Comparison of ENCODE assay signal across 12 cellular contexts in the genomic region with DNA sequence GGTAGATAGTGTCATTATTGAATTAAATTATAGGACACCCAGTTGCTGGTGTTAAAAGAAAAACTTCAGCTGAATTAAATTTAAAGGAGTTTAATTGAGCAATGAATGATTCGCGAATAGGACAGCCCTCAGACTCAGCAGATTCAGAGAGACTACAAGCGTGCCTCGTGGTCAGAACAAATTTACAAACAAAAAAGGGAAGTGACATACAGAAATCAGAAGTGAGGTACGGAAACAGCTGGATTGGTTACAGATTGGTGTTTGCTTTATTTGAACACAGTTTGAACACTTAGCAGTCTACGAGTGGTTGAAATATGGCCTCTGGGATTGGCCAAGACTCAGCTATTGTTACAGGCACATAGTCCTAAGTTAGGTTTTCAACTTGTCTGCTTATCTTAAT. TPM values are rescaled to one million over a fixed set of nuclear protein-coding genes. Genes with fewer than 3 reads are reported as not detected.
DNase-seq lines count a peak whose midpoint lies in the region; ATAC-seq lines count a peak whose summit lies in the region.
"Had no signal": no experiment of that assay in that cellular context is flagged by ENCODE, and none has a peak within 500 bp of the region (broad histone marks: within the 10 kb centered on the region; RNA-seq: fewer than 3 reads in every experiment).

No MANE protein-coding gene starts in this region.

- in situ Hi-C loops in KBM-7 (cut with MboI; ENCODE audit: low pct_unique_long_range_greater_than_20kb, low sequenced_read_pairs) = no loop called here

- ATAC-seq in GM18909 (IDR thresholded peaks at IDR 0.05; ENCODE audit: poor library complexity, unreplicated experiment) = peak; percentile 98
- peak; percentile 92 for ATAC-seq in HG02763 (IDR thresholded peaks at IDR 0.05; ENCODE audit: unreplicated experiment)
- ATAC-seq in HG02970 (IDR thresholded peaks at IDR 0.05; ENCODE audit: low FRiP score, unreplicated experiment) = no peak

- DNase-seq in KBM-7 (peak; percentile 91), lung microvascular endothelial cell (ENCODE audit: low read depth in 2 of 2) (peak; percentile 7 to 32), DMS 273 treated with DMSO at 0.1 percent for 48 hours (lab: John Stamatoyannopoulos, UW) (no peak), HK-2 (ENCODE audit: unreplicated experiment) (no peak), NCI-H510A treated with DMSO at 0.1 percent for 48 hours (lab: John Stamatoyannopoulos, UW) (no peak)
- DNase-seq: activated CD4-positive, alpha-beta T cell treated with anti-CD3 and anti-CD28 coated beads for 4 hours; DND-41; NK-92 treated with Interleukin-12 subunit alpha and Interleukin-12 subunit beta, amount 100 ng/mL, for 24 hours; trophoblast cell had no signal

RNA-seq across cellular contexts. Expression of gene TNFRSF21, which starts 25.8 kb away (rescaled TPM):
- 49.6 and 51.9 TPM in 2 replicates for total RNA-seq in lung microvascular endothelial cell

Comparison
In these comparisons a context has a peak if more than half of its experiments do, and no peak if none do; other contexts are left out.
1. DNase-seq: peak in KBM-7 (single experiment) and lung microvascular endothelial cell (2 of 2); none in DMS 273 treated with DMSO at 0.1 percent for 48 hours (single experiment), HK-2 (single experiment) and NCI-H510A treated with DMSO at 0.1 percent for 48 hours (single experiment).